In the genomic region with DNA sequence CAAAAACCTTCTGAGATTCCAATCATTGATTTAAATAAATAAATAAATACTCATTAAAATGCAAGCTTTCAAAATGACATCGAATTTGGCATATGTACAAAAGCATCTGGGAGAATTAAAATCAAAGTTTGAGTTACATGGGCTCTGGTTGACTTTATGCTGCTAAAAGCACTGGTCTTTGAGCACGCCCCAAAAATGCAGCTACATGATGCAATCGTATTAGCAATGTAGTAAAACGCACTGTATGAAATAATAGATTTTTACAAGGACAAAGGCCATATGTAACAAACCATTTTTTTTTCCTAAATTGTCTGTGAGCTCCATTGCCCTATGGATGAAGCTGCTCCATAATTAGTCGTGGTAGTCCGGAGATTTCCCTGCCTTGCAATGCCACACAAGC, we compare ENCODE assay signal across 29 cellular contexts.
"Had no signal": no experiment of that assay in that cellular context is flagged by ENCODE, and none has a peak within 500 bp of the region (broad histone marks: within the 10 kb centered on the region; RNA-seq: fewer than 3 reads in every experiment).

No MANE protein-coding gene starts in this region.

- ATAC-seq: effector memory CD8-positive, alpha-beta T cell; foreskin keratinocyte; gastroesophageal sphincter; heart left ventricle; left lobe of liver; naive thymus-derived CD4-positive, alpha-beta T cell; stimulated activated effector memory CD8-positive, alpha-beta T cell treated with anti-CD3 and anti-CD28 coated beads, Interleukin-12 subunit alpha, Interleukin-12 subunit beta, amount 100 ng/mL, for 72 hours had no signal

- H2AFZ ChIP-seq: hepatocyte had no signal

- H3K79me2 ChIP-seq: hepatocyte had no signal

- DNase-seq: cortex of kidney; effector memory CD8-positive, alpha-beta T cell; erythroblast; esophagus squamous epithelium; foreskin keratinocyte; heart left ventricle; kidney; mesenchymal stem cell; midbrain; naive thymus-derived CD4-positive, alpha-beta T cell; nephron progenitor cell; nucleus accumbens; sigmoid colon; stimulated activated CD4-positive, alpha-beta T cell treated with anti-CD3 and anti-CD28 coated beads, Interleukin-2, amount 100 ng/mL, for 24 hours; stimulated activated CD4-positive, alpha-beta T cell treated with anti-CD3 and anti-CD28 coated beads, Interleukin-4, amount 100 ng/mL, for 24 hours; stimulated activated naive CD4-positive, alpha-beta T cell treated with Interleukin-2 at 50 U/mL for 16 hours; stomach; substantia nigra; upper lobe of left lung had no signal

- H3K4me1 ChIP-seq: gastroesophageal sphincter, heart left ventricle, prostate gland, right atrium auricular region, sigmoid colon, stomach, tibial nerve, upper lobe of left lung had no signal

- H3K9me3 ChIP-seq: esophagus squamous epithelium, gastroesophageal sphincter, prostate gland, right atrium auricular region, sigmoid colon, stomach, thoracic aorta, tibial nerve, upper lobe of left lung had no signal

- H3K27ac ChIP-seq: esophagus squamous epithelium, foreskin keratinocyte, gastroesophageal sphincter, heart left ventricle, hepatocyte, prostate gland, right atrium auricular region, sigmoid colon, stomach, thoracic aorta, tibial nerve, upper lobe of left lung had no signal

- H3K4me3 ChIP-seq: esophagus squamous epithelium, gastroesophageal sphincter, heart left ventricle, hepatocyte, prostate gland, right atrium auricular region, sigmoid colon, stomach, thoracic aorta, tibial nerve, upper lobe of left lung had no signal

- H3K4me2 ChIP-seq: hepatocyte had no signal

- H3K36me3 ChIP-seq: esophagus squamous epithelium, gastroesophageal sphincter, heart left ventricle, prostate gland, right atrium auricular region, sigmoid colon, stomach, thoracic aorta, tibial nerve, upper lobe of left lung had no signal

- H3K27me3 ChIP-seq: esophagus squamous epithelium, foreskin keratinocyte, gastroesophageal sphincter, heart left ventricle, hepatocyte, right atrium auricular region, sigmoid colon, stomach, tibial nerve, upper lobe of left lung had no signal

- FAIRE-seq: endometrium, kidney, urothelium cell line had no signal
